In genomic region chr21:43766734-43767497, GRCh38 we compare ENCODE assay signal across 1 cellular context.
TF ChIP-seq lines count a peak whose summit lies in the region.

No MANE protein-coding gene starts in this region.

TF ChIP-seq in GM23338, 12 proteins besides CTCF, POLR2A, EP300 and RAD21 (continued from another document):
- TF ChIP-seq ZNF462 (CRISPR knock-in tag; IDR thresholded peaks at IDR 0.05) (no peak), POLR2AphosphoS5 (IDR thresholded peaks at IDR 0.05; ENCODE audit: low read depth) (no peak), NANOG (IDR thresholded peaks at IDR 0.05; ENCODE audit: borderline replicate concordance) (no peak), CREB1 (CRISPR knock-in tag; IDR thresholded peaks at IDR 0.05; ENCODE audit: low read depth) (no peak), EZH2phosphoT487 (IDR thresholded peaks at IDR 0.05; ENCODE audit: unreplicated experiment) (no peak), STAT1 (IDR thresholded peaks at IDR 0.05; ENCODE audit: unreplicated experiment) (no peak), ZNF114 (CRISPR knock-in tag; IDR thresholded peaks at IDR 0.05) (no peak)
- TF ChIP-seq, protein P1, sequence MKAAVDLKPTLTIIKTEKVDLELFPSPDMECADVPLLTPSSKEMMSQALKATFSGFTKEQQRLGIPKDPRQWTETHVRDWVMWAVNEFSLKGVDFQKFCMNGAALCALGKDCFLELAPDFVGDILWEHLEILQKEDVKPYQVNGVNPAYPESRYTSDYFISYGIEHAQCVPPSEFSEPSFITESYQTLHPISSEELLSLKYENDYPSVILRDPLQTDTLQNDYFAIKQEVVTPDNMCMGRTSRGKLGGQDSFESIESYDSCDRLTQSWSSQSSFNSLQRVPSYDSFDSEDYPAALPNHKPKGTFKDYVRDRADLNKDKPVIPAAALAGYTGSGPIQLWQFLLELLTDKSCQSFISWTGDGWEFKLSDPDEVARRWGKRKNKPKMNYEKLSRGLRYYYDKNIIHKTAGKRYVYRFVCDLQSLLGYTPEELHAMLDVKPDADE (IDR thresholded peaks at IDR 0.05), result no peak
- TF ChIP-seq, protein P2, sequence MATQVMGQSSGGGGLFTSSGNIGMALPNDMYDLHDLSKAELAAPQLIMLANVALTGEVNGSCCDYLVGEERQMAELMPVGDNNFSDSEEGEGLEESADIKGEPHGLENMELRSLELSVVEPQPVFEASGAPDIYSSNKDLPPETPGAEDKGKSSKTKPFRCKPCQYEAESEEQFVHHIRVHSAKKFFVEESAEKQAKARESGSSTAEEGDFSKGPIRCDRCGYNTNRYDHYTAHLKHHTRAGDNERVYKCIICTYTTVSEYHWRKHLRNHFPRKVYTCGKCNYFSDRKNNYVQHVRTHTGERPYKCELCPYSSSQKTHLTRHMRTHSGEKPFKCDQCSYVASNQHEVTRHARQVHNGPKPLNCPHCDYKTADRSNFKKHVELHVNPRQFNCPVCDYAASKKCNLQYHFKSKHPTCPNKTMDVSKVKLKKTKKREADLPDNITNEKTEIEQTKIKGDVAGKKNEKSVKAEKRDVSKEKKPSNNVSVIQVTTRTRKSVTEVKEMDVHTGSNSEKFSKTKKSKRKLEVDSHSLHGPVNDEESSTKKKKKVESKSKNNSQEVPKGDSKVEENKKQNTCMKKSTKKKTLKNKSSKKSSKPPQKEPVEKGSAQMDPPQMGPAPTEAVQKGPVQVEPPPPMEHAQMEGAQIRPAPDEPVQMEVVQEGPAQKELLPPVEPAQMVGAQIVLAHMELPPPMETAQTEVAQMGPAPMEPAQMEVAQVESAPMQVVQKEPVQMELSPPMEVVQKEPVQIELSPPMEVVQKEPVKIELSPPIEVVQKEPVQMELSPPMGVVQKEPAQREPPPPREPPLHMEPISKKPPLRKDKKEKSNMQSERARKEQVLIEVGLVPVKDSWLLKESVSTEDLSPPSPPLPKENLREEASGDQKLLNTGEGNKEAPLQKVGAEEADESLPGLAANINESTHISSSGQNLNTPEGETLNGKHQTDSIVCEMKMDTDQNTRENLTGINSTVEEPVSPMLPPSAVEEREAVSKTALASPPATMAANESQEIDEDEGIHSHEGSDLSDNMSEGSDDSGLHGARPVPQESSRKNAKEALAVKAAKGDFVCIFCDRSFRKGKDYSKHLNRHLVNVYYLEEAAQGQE (IDR thresholded peaks at IDR 0.05; ENCODE audit: unreplicated experiment), result no peak
